Comparison of ENCODE assay signal across 8 cellular contexts in the genomic region with DNA sequence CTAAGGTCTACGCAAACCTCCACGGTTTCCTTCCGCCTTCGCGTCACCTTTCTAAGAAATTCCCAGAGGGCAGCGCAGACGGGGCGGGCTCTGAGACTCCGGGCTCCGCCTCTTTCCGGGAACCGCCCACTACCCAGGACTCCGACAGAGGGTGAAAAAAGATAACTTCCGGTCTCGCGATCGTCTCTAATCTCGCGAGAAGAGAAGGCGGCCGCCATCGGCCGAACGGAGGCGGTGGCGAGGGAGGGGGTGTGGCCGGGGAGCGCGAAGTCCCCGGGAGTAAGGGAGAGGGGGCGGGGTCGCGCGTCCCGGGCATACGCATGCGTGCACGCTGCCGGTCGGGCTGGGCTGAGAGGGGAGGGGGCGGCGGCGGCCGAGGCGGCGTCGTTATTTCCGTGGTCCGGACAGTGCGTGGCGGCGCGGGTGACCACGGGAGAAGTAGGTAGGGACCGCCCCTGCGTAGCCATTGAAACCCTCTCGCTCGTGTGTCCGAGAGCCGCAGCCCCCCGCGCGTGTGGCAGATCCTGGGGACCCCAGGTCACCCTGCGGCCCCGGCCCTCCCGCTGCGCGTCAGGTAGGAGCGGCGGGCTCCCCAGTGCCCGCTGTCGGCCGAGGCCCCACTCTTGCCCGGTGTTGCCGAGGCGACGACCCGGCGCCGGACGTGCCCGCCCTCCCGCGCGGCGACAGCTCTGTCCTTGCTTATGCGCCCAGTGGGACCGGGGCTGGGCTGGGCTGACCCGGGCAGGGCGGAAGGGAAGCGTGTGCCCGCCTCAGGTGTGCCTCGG. TPM values are rescaled to one million over a fixed set of nuclear protein-coding genes. Genes with fewer than 3 reads are reported as not detected.
A peak's percentile ranks its signal among the peaks of the same experiment; 100 is the strongest.
DNase-seq lines count a peak whose midpoint lies in the region; ATAC-seq and TF ChIP-seq lines count a peak whose summit lies in the region.

Gene NAA35, plus strand, starts transcription at position 315 of the 785 bp plus-strand sequence. CDS start 1,014 bp downstream, outside the sequence.

- H3K9me3 ChIP-seq in SK-N-SH (no peaks in the 10 kb centered on the region), gastroesophageal sphincter (no peaks in the 10 kb centered on the region)

- peak; percentile 86 for DNase-seq in GM04503 (ENCODE audit: low read depth)
- DNase-seq in NCI-H1048 (lab: John Stamatoyannopoulos, UW): peak; percentile 93
- DNase-seq in SK-N-SH: peak; percentile 99
- peak; percentile 99 for DNase-seq in activated naive CD4-positive, alpha-beta T cell treated with anti-CD3 and anti-CD28 coated beads, Interleukin-2, amount 50 U/mL, for 16 hours
- peak; percentile 91 for DNase-seq in non-pigmented ciliary epithelial cell (ENCODE audit: low read depth)
- peak; percentile 99 for DNase-seq in superior temporal gyrus (ENCODE audit: extremely low spot score)

- POLR2A ChIA-PET in SK-N-SH (lab: Yijun Ruan, JAX): interaction anchor here (1.1 kb wide), 1 partner anchor 157 kb away, joined by 3 read pairs; no protein-coding TSS in a partner anchor

- H3K79me2 ChIP-seq in SK-N-SH (ENCODE audit: insufficient read depth): peaks cover 49% of the 10 kb centered on the region

- H3K9me2 ChIP-seq in SK-N-SH: no peaks in the 10 kb centered on the region

- TF ChIP-seq CTCF in SK-N-SH (IDR thresholded peaks at IDR 0.05) (no peak), gastroesophageal sphincter (IDR thresholded peaks at IDR 0.05) (peak in 1 of 4 experiments; percentile 23)

- peak within 1 kb of the TSS; percentile 81 for H2AFZ ChIP-seq in SK-N-SH (ENCODE audit: low read depth)

- peak; percentile 43 to 54 for TF ChIP-seq POLR2A in gastroesophageal sphincter (IDR thresholded peaks at IDR 0.05)

- H3K27me3 ChIP-seq in SK-N-SH (ENCODE audit: insufficient read depth): no peaks in the 10 kb centered on the region
- H3K27me3 ChIP-seq in gastroesophageal sphincter: no peaks in the 10 kb centered on the region

- H3K36me3 ChIP-seq in SK-N-SH (replicated peaks in 1 of 2; ENCODE audit: control insufficient read depth in 1 of 2, insufficient read depth in 2 of 2, low read length in 1 of 2) (peaks cover 28 to 32% of the 10 kb centered on the region in 2 experiments), gastroesophageal sphincter (peaks cover 0 to 12% of the 10 kb centered on the region in 2 donors)

- ATAC-seq in HG02571 (IDR thresholded peaks at IDR 0.05; ENCODE audit: unreplicated experiment) (peak; percentile 86), gastroesophageal sphincter (peak; percentile 96)

- H4K20me1 ChIP-seq in SK-N-SH (ENCODE audit: insufficient read depth): no peaks in the 10 kb centered on the region; the same call in 1 of the 2 replicates

- CTCF ChIA-PET in SK-N-SH (lab: Yijun Ruan, JAX): interaction anchor here (1.1 kb wide), 1 partner anchor 335 kb away, joined by 3 read pairs; no protein-coding TSS in a partner anchor

- 0% methylated on average over 30 of the region's 93 CpGs for WGBS in SK-N-SH (ENCODE audit: low lambda C conversion rate)
- 0% methylated on average over 1 to 2 of the region's 93 CpGs for WGBS in gastroesophageal sphincter (ENCODE audit: low coverage in 1 of 2), 2 donors

- peak within 1 kb of the TSS; percentile 92 for H3K4me2 ChIP-seq in SK-N-SH

- TF ChIP-seq EP300 in SK-N-SH (IDR thresholded peaks at IDR 0.05; ENCODE audit: borderline replicate concordance in 1 of 2, low read depth in 1 of 2, low read length in 1 of 2) (no peak; a peak in 1 of 4 replicates), gastroesophageal sphincter (IDR thresholded peaks at IDR 0.05) (no peak)

- no peaks in the 10 kb centered on the region for H3F3A ChIP-seq in SK-N-SH (replicated peaks; ENCODE audit: insufficient read depth)

- H3K27ac ChIP-seq in SK-N-SH (ENCODE audit: low read depth in 2 of 2, low read length in 1 of 2) (peak within 1 kb of the TSS; percentile 73 to 89), gastroesophageal sphincter (peak within 1 kb of the TSS; percentile 79 to 99 (median 96))

- no peak for TF ChIP-seq RAD21 in SK-N-SH (IDR thresholded peaks at IDR 0.05; ENCODE audit: low read length)

- peak within 1 kb of the TSS; percentile 83 to 94 for H3K4me3 ChIP-seq in SK-N-SH (ENCODE audit: low read depth in 2 of 2, low read length in 1 of 2)
- H3K4me3 ChIP-seq in gastroesophageal sphincter: peak within 1 kb of the TSS; percentile 88 to 92

- peaks cover 4 to 12% of the 10 kb centered on the region in 2 experiments for H3K4me1 ChIP-seq in SK-N-SH (ENCODE audit: control insufficient read depth in 1 of 2, insufficient read depth in 2 of 2, low read depth in 1 of 2, low read length in 1 of 2)
- H3K4me1 ChIP-seq in gastroesophageal sphincter: peaks cover 0 to 51% (median 4%) of the 10 kb centered on the region in 3 donors

- H3K9ac ChIP-seq in SK-N-SH: peak within 1 kb of the TSS; percentile 90

TF ChIP-seq in SK-N-SH, 30 proteins besides CTCF, POLR2A, EP300 and RAD21 (continues in another document):
- TF ChIP-seq, protein P1, sequence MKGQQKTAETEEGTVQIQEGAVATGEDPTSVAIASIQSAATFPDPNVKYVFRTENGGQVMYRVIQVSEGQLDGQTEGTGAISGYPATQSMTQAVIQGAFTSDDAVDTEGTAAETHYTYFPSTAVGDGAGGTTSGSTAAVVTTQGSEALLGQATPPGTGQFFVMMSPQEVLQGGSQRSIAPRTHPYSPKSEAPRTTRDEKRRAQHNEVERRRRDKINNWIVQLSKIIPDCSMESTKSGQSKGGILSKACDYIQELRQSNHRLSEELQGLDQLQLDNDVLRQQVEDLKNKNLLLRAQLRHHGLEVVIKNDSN (IDR thresholded peaks at IDR 0.05; ENCODE audit: borderline replicate concordance, low read depth): no peak
- TF ChIP-seq EZH2phosphoT487 (IDR thresholded peaks at IDR 0.05; ENCODE audit: borderline replicate concordance, low read depth) (no peak), RXRA (IDR thresholded peaks at IDR 0.05; ENCODE audit: borderline replicate concordance, low read depth) (no peak), NFIC (IDR thresholded peaks at IDR 0.05; ENCODE audit: borderline replicate concordance) (no peak), FOXJ3 (CRISPR knock-in tag; IDR thresholded peaks at IDR 0.05) (no peak), GATA2 (CRISPR knock-in tag; IDR thresholded peaks at IDR 0.05) (no peak), ELF1 (IDR thresholded peaks at IDR 0.05) (peak; percentile 91), FOSL2 (IDR thresholded peaks at IDR 0.05; ENCODE audit: borderline replicate concordance, low read depth) (no peak), MXI1 (IDR thresholded peaks at IDR 0.05; ENCODE audit: low read depth, low read length) (peak; percentile 84), IRF3 (IDR thresholded peaks at IDR 0.05; ENCODE audit: low read depth, low read length) (no peak)
- TF ChIP-seq, protein P2, sequence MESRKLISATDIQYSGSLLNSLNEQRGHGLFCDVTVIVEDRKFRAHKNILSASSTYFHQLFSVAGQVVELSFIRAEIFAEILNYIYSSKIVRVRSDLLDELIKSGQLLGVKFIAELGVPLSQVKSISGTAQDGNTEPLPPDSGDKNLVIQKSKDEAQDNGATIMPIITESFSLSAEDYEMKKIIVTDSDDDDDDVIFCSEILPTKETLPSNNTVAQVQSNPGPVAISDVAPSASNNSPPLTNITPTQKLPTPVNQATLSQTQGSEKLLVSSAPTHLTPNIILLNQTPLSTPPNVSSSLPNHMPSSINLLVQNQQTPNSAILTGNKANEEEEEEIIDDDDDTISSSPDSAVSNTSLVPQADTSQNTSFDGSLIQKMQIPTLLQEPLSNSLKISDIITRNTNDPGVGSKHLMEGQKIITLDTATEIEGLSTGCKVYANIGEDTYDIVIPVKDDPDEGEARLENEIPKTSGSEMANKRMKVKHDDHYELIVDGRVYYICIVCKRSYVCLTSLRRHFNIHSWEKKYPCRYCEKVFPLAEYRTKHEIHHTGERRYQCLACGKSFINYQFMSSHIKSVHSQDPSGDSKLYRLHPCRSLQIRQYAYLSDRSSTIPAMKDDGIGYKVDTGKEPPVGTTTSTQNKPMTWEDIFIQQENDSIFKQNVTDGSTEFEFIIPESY (IDR thresholded peaks at IDR 0.05; ENCODE audit: borderline replicate concordance, low read depth): peak; percentile 99
- TF ChIP-seq, protein P3, sequence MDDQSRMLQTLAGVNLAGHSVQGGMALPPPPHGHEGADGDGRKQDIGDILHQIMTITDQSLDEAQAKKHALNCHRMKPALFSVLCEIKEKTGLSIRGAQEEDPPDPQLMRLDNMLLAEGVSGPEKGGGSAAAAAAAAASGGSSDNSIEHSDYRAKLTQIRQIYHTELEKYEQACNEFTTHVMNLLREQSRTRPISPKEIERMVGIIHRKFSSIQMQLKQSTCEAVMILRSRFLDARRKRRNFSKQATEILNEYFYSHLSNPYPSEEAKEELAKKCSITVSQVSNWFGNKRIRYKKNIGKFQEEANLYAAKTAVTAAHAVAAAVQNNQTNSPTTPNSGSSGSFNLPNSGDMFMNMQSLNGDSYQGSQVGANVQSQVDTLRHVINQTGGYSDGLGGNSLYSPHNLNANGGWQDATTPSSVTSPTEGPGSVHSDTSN (IDR thresholded peaks at IDR 0.05): no peak

RNA-seq across cellular contexts. Expression of gene NAA35, which starts in this region (rescaled TPM):
- 9.0 and 12.9 TPM in 2 replicates for polyA plus RNA-seq in SK-N-SH (2012; rRNA removed)
- 12.7 and 14.3 TPM in 2 replicates for polyA plus RNA-seq in SK-N-SH (2012; cell fraction: cytosol; rRNA removed)
- 10.6 and 17.3 TPM in 2 replicates for polyA plus RNA-seq in SK-N-SH (2012; cell fraction: nucleus; rRNA removed)
- 10 to 100 TPM; 20.0 to 23.7 (median 23.4) TPM for total RNA-seq in gastroesophageal sphincter

Comparison
In these comparisons a context has a peak if more than half of its experiments do, and no peak if none do; other contexts are left out.
1. Peak in every context shown above with its lines: DNase-seq, ATAC-seq, H3K4me3 ChIP-seq and H3K27ac ChIP-seq.